ENCODE assay signal across 8 cellular contexts in the genomic region with DNA sequence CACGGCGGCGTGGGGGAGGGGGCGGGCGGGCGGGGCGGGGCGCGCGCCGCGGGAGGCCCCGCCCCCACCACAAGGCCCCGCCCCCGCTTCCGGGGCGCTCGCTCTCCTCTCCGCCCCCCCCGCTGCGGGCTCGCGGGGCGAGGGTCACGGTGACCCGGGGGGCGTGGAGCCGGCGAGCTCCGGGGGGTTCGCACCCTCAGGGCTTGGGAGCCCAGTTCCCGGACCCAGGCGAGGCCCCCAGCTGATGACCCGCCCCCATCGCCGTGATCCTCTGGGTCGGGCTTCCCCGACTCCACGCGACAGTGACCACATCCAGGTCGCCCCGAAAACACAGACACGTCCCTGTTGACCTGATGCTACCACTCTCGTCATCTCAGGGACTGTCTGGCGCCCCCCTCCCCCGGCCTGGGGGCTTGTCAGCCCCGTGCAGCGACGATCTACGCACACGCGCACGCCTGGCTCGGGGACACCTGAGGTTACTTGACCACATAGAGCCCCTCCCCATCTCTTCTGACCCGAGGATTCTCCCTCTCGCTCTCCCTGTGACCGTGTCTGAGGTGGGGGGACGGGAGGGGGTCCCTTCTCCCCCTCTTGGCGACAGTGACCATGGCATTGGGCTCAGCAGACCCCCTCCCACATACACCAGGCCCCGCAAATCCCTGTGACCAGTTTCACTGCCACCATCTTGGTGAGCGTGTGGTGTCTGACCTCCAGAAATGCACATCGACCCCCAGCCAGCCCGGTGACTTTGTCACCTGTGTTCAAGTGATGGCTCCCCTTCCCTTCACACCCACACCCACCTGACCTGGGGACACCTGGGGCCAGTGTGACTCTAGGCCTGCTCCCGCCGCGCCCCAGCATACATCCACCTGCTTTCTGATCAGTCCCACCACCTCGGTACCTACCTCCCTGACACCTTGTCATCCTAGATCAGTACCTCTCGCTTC. TPM values are rescaled to one million over a fixed set of nuclear protein-coding genes. Genes with fewer than 3 reads are reported as not detected.
A peak's percentile ranks its signal among the peaks of the same experiment; 100 is the strongest.
DNase-seq lines count a peak whose midpoint lies in the region; ATAC-seq and TF ChIP-seq lines count a peak whose summit lies in the region.

No MANE protein-coding gene starts in this region.

- no peak for TF ChIP-seq EP300 in SK-N-SH (IDR thresholded peaks at IDR 0.05; ENCODE audit: borderline replicate concordance in 1 of 2, low read depth in 1 of 2, low read length in 1 of 2)
- TF ChIP-seq EP300 in suprapubic skin (IDR thresholded peaks at IDR 0.05): no peak

- no peaks in the 10 kb centered on the region for H3F3A ChIP-seq in SK-N-SH (replicated peaks; ENCODE audit: insufficient read depth)

- H3K4me3 ChIP-seq in SK-N-SH (ENCODE audit: low read depth in 2 of 2, low read length in 1 of 2): peak overlapping the region; percentile 80 to 87
- H3K4me3 ChIP-seq in lung: peak overlapping the region; percentile 74
- H3K4me3 ChIP-seq in suprapubic skin: peak overlapping the region; percentile 86

- POLR2A ChIA-PET in SK-N-SH (lab: Yijun Ruan, JAX): interaction anchor here (0.7 to 1.6 kb wide), 4 partner anchors 12 to 39 kb away, joined by 3 to 8 read pairs (median 4); partner anchors contain the start of genes SNAPC2 and TIMM44

- no peaks in the 10 kb centered on the region for H3K9me3 Mint-ChIP-seq in chondrocyte (ENCODE audit: low read depth)

- H4K20me1 ChIP-seq in SK-N-SH (ENCODE audit: insufficient read depth): peaks cover 36% of the 10 kb centered on the region

- H3K27ac Mint-ChIP-seq in chondrocyte (ENCODE audit: unreplicated experiment): peak overlapping the region; percentile 81

- H3K79me2 ChIP-seq in SK-N-SH (ENCODE audit: insufficient read depth): peaks cover 43% of the 10 kb centered on the region

- peak overlapping the region; percentile 89 for H3K4me3 Mint-ChIP-seq in chondrocyte (ENCODE audit: unreplicated experiment)

- H3K4me1 ChIP-seq in SK-N-SH (ENCODE audit: control insufficient read depth in 1 of 2, insufficient read depth in 2 of 2, low read depth in 1 of 2, low read length in 1 of 2) (peaks cover 0 to 19% of the 10 kb centered on the region in 2 experiments; a peak in 2 of 4 replicates), lung (ENCODE audit: control insufficient read depth in 2 of 2, insufficient read depth in 2 of 2, low read length in 2 of 2) (peaks cover 0 to 22% of the 10 kb centered on the region in 2 donors), suprapubic skin (peaks cover 80% of the 10 kb centered on the region)

- TF ChIP-seq POLR2A in suprapubic skin (IDR thresholded peaks at IDR 0.05): no peak

- peaks cover 6% of the 10 kb centered on the region for H3K36me3 Mint-ChIP-seq in chondrocyte (ENCODE audit: low read depth)

- CTCF ChIA-PET in SK-N-SH (lab: Yijun Ruan, JAX): interaction anchor here (0.8 to 2.3 kb wide), 9 partner anchors 8 to 74 kb away, joined by 3 to 26 read pairs (median 4); partner anchors contain the start of gene SNAPC2

- peak; percentile 45 for DNase-seq in stimulated activated CD4-positive, alpha-beta T cell treated with anti-CD3 and anti-CD28 coated beads, Interleukin-1b, Interleukin-23, amount 100 ng/mL, for 48 hours
- DNase-seq in stimulated activated CD4-positive, alpha-beta T cell treated with anti-CD3 and anti-CD28 coated beads, Interleukin-4, amount 100 ng/mL, for 4 hours: no peak
- peak; percentile 85 for DNase-seq in SK-N-SH
- DNase-seq in chondrocyte (ENCODE audit: low spot score): no peak
- DNase-seq in lung (ENCODE audit: low spot score): peak; percentile 57
- peak in 1 of 2 donors; percentile 86 for DNase-seq in suprapubic skin (ENCODE audit: low spot score in 2 of 2)
- no peak for DNase-seq in HuH-7.5 (ENCODE audit: low spot score)

- WGBS in SK-N-SH (ENCODE audit: low lambda C conversion rate): 13% methylated on average over 25 of the region's 68 CpGs
- WGBS in lung, 2 donors: 10 to 21% methylated on average over 37 to 68 of the region's 68 CpGs
- 19% methylated on average over 31 of the region's 68 CpGs for WGBS in suprapubic skin

- H3K36me3 ChIP-seq in SK-N-SH (replicated peaks in 1 of 2; ENCODE audit: control insufficient read depth in 1 of 2, insufficient read depth in 2 of 2, low read length in 1 of 2) (peaks cover 2 to 3% of the 10 kb centered on the region in 2 experiments), lung (ENCODE audit: control insufficient read depth in 2 of 2, insufficient read depth in 2 of 2, low read length in 2 of 2) (peaks cover 0 to 17% of the 10 kb centered on the region in 2 donors), suprapubic skin (peaks cover 14% of the 10 kb centered on the region)

- H3K9me2 ChIP-seq in SK-N-SH: no peaks in the 10 kb centered on the region

- peak; percentile 9 for ATAC-seq in HG02884 (IDR thresholded peaks at IDR 0.05; ENCODE audit: unreplicated experiment)
- peak; percentile 39 for ATAC-seq in lung (ENCODE audit: insufficient read depth, low FRiP score)

- H2AFZ ChIP-seq in SK-N-SH (ENCODE audit: low read depth): no peak overlapping the region

- peaks cover 27% of the 10 kb centered on the region for H3K4me1 Mint-ChIP-seq in chondrocyte (ENCODE audit: low read depth)

- no peak for TF ChIP-seq RAD21 in SK-N-SH (IDR thresholded peaks at IDR 0.05; ENCODE audit: low read length)

- no peaks in the 10 kb centered on the region for H3K9me3 ChIP-seq in SK-N-SH
- peaks cover 0 to 2% of the 10 kb centered on the region in 2 donors for H3K9me3 ChIP-seq in lung (ENCODE audit: control insufficient read depth in 2 of 2, insufficient read depth in 1 of 2, low read length in 1 of 2)
- no peaks in the 10 kb centered on the region for H3K9me3 ChIP-seq in suprapubic skin

- peak overlapping the region; percentile 97 for H3K4me2 ChIP-seq in SK-N-SH

- peak overlapping the region; percentile 54 to 87; a peak in 3 of 4 replicates for H3K27ac ChIP-seq in SK-N-SH (ENCODE audit: low read depth in 2 of 2, low read length in 1 of 2)
- H3K27ac ChIP-seq in lung (ENCODE audit: low read depth in 1 of 2, low read length in 1 of 2): peak overlapping the region; percentile 89 to 94
- peak overlapping the region; percentile 90 for H3K27ac ChIP-seq in suprapubic skin

- H3K27me3 Mint-ChIP-seq in chondrocyte (ENCODE audit: low read depth): no peaks in the 10 kb centered on the region

- peak overlapping the region; percentile 78 for H3K9ac ChIP-seq in SK-N-SH

- H3K27me3 ChIP-seq in SK-N-SH (ENCODE audit: insufficient read depth) (no peaks in the 10 kb centered on the region), lung (ENCODE audit: control insufficient read depth, insufficient read depth) (no peaks in the 10 kb centered on the region), suprapubic skin (no peaks in the 10 kb centered on the region)

- TF ChIP-seq CTCF in SK-N-SH (IDR thresholded peaks at IDR 0.05) (no peak), chondrocyte (IDR thresholded peaks at IDR 0.05) (no peak), lung (IDR thresholded peaks at IDR 0.05; ENCODE audit: control extremely low read depth, extremely low read depth) (no peak), suprapubic skin (IDR thresholded peaks at IDR 0.05) (no peak)

TF ChIP-seq in SK-N-SH, 30 proteins besides CTCF, POLR2A, EP300 and RAD21 (continues in another document):
- TF ChIP-seq RFX5 (IDR thresholded peaks at IDR 0.05; ENCODE audit: low read length): no peak
- TF ChIP-seq FOSL2 (IDR thresholded peaks at IDR 0.05; ENCODE audit: borderline replicate concordance, low read depth): no peak
- no peak for TF ChIP-seq ELF1 (IDR thresholded peaks at IDR 0.05)
- TF ChIP-seq CHD2 (IDR thresholded peaks at IDR 0.05; ENCODE audit: low read length, partially characterized antibody): no peak

RNA-seq across cellular contexts. Expression of gene MAP2K7, which starts 0.7 kb away (rescaled TPM):
- 13.0 and 13.6 TPM in 2 replicates for polyA plus RNA-seq in SK-N-SH (2012; rRNA removed)
- polyA plus RNA-seq in SK-N-SH (2012; cell fraction: cytosol; rRNA removed): 6.2 and 9.7 TPM in 2 replicates
- 49.6 and 65.3 TPM in 2 replicates for polyA plus RNA-seq in SK-N-SH (2012; cell fraction: nucleus; rRNA removed)
- total RNA-seq in chondrocyte: 24.4 to 27.5 TPM (median 25.7 TPM) in 3 replicates
- 10 to 100 TPM; 17.8 to 28.7 TPM for total RNA-seq in lung
- polyA plus RNA-seq in lung: 10 to 100 TPM; 18.1 to 41.7 TPM
- 10 to 100 TPM; 25.1 to 52.4 (median 29.3) TPM for total RNA-seq in suprapubic skin

RNA-seq across cellular contexts. Expression of gene TGFBR3L, which starts 10.3 kb away (rescaled TPM):
- polyA plus RNA-seq in SK-N-SH (2012; rRNA removed): 0.78 and 0.87 TPM in 2 replicates
- 0.71 and 0.79 TPM in 2 replicates for polyA plus RNA-seq in SK-N-SH (2012; cell fraction: cytosol; rRNA removed)
- 2.3 and 5.0 TPM in 2 replicates for polyA plus RNA-seq in SK-N-SH (2012; cell fraction: nucleus; rRNA removed)
- total RNA-seq in chondrocyte: 8.1 to 11.6 TPM (median 11.2 TPM) in 3 replicates
- under 1 TPM in 1 of 2 donors, not detected in 1; 0.77 TPM for total RNA-seq in lung
- under 1 TPM in 1 of 2 donors, not detected in 1; 0.25 TPM for polyA plus RNA-seq in lung
- not detected for total RNA-seq in suprapubic skin

RNA-seq across cellular contexts. Expression of gene SNAPC2, which starts 15.8 kb away (rescaled TPM):
- polyA plus RNA-seq in SK-N-SH (2012; rRNA removed): 29.7 and 38.7 TPM in 2 replicates
- 15.2 and 23.9 TPM in 2 replicates for polyA plus RNA-seq in SK-N-SH (2012; cell fraction: cytosol; rRNA removed)
- 26.0 and 28.6 TPM in 2 replicates for polyA plus RNA-seq in SK-N-SH (2012; cell fraction: nucleus; rRNA removed)
- total RNA-seq in chondrocyte: 17.1 to 27.9 TPM (median 26.4 TPM) in 3 replicates
- total RNA-seq in lung: 10 to 100 TPM in 1 of 2 donors, 1 to 10 TPM in 1; 7.6 to 32.1 TPM
- polyA plus RNA-seq in lung: 10 to 100 TPM; 19.2 to 23.0 TPM
- total RNA-seq in suprapubic skin: 10 to 100 TPM; 11.1 to 22.3 (median 19.6) TPM

RNA-seq across cellular contexts. Expression of gene LRRC8E, which starts 16.0 kb away (rescaled TPM):
- polyA plus RNA-seq in SK-N-SH (2012; rRNA removed) (0.02 and 0.23 TPM in 2 replicates), lung (1 to 10 TPM; 3.7 to 4.6 TPM)
- polyA plus RNA-seq in SK-N-SH (2012; cell fraction: cytosol; rRNA removed): 0.03 and 0.16 TPM in 2 replicates
- polyA plus RNA-seq in SK-N-SH (2012; cell fraction: nucleus; rRNA removed): 0.08 and 0.15 TPM in 2 replicates
- total RNA-seq in chondrocyte (1.9 to 6.9 TPM (median 4.8 TPM) in 3 replicates), lung (1 to 10 TPM; 5.9 to 8.6 TPM), suprapubic skin (10 to 100 TPM; 15.2 to 41.6 (median 30.9) TPM)

RNA-seq across cellular contexts. Expression of gene CTXN1, which starts 21.6 kb away (rescaled TPM):
- polyA plus RNA-seq in SK-N-SH (2012; rRNA removed) (28.3 and 53.8 TPM in 2 replicates), lung (1 to 10 TPM; 6.5 to 7.2 TPM)
- polyA plus RNA-seq in SK-N-SH (2012; cell fraction: cytosol; rRNA removed): 26.2 and 42.1 TPM in 2 replicates
- 29.2 and 60.3 TPM in 2 replicates for polyA plus RNA-seq in SK-N-SH (2012; cell fraction: nucleus; rRNA removed)
- total RNA-seq in chondrocyte (21.8 to 41.5 TPM (median 36.0 TPM) in 3 replicates), lung (10 to 100 TPM in 1 of 2 donors, 1 to 10 TPM in 1; 4.3 to 25.9 TPM), suprapubic skin (1 to 10 TPM; 1.2 to 3.6 (median 2.6) TPM)

Comparison
In these comparisons a context has a peak if more than half of its experiments do, and no peak if none do; other contexts are left out.
1. DNase-seq: peak in stimulated activated CD4-positive, alpha-beta T cell treated with anti-CD3 and anti-CD28 coated beads, Interleukin-1b, Interleukin-23, amount 100 ng/mL, for 48 hours (single experiment), SK-N-SH (single experiment) and lung (single experiment); none in stimulated activated CD4-positive, alpha-beta T cell treated with anti-CD3 and anti-CD28 coated beads, Interleukin-4, amount 100 ng/mL, for 4 hours (0 of 2), chondrocyte (single experiment) and HuH-7.5 (single experiment).
2. Peak in every context shown above with its lines, with median percentiles within 50 percentile points of each other: H3K27ac ChIP-seq and H3K4me3 ChIP-seq.